ENCODE assay signal across 1 cellular context in the genomic region with DNA sequence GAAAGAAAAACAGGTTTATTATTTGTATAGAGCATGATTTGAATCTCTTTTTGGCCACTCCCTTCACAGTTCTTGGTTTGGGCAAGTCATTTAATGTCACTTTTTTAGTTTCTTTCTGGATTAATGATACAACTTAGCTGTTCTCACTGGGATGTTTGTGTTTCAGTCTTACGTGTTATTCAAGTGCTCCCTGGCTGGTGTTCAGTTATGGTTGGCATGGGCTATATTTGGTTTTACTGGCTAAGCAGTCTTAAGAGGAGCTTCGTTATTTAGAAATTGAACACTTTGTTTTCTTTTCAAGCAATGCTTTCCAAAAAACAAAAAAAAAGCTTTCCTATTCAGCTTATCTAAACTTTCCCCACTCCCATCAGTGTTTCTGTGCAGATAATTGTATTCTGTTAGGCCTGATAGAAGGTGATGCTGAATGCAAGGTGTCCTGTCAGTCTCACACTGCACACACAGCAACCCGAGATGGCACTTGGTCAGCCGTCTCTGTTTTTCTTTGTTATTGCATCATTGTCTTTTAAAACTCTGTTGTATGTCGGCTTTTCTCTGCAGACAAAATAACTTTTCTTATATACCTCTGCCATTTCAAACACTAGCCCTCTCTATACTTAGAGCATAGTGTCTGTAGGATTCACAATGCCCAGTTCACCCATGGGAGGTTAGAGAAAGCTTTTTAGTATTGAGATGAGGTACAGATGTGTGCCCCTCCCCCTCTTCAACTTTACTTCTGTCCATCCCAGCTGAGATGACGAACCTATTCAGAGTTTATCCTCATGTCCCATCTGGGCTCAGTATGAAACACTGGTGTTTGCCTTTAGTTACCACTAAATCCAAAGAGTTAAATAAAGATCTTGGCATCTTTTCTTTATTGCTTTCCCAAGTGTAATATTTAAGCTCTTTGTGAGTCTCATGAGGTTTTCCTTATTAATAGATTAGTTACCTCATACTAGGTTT.
TF ChIP-seq lines count a peak whose summit lies in the region.

No MANE protein-coding gene starts in this region.

TF ChIP-seq in GM23338, 12 proteins besides CTCF, POLR2A, EP300 and RAD21 (continued from another document):
- TF ChIP-seq, protein P1, sequence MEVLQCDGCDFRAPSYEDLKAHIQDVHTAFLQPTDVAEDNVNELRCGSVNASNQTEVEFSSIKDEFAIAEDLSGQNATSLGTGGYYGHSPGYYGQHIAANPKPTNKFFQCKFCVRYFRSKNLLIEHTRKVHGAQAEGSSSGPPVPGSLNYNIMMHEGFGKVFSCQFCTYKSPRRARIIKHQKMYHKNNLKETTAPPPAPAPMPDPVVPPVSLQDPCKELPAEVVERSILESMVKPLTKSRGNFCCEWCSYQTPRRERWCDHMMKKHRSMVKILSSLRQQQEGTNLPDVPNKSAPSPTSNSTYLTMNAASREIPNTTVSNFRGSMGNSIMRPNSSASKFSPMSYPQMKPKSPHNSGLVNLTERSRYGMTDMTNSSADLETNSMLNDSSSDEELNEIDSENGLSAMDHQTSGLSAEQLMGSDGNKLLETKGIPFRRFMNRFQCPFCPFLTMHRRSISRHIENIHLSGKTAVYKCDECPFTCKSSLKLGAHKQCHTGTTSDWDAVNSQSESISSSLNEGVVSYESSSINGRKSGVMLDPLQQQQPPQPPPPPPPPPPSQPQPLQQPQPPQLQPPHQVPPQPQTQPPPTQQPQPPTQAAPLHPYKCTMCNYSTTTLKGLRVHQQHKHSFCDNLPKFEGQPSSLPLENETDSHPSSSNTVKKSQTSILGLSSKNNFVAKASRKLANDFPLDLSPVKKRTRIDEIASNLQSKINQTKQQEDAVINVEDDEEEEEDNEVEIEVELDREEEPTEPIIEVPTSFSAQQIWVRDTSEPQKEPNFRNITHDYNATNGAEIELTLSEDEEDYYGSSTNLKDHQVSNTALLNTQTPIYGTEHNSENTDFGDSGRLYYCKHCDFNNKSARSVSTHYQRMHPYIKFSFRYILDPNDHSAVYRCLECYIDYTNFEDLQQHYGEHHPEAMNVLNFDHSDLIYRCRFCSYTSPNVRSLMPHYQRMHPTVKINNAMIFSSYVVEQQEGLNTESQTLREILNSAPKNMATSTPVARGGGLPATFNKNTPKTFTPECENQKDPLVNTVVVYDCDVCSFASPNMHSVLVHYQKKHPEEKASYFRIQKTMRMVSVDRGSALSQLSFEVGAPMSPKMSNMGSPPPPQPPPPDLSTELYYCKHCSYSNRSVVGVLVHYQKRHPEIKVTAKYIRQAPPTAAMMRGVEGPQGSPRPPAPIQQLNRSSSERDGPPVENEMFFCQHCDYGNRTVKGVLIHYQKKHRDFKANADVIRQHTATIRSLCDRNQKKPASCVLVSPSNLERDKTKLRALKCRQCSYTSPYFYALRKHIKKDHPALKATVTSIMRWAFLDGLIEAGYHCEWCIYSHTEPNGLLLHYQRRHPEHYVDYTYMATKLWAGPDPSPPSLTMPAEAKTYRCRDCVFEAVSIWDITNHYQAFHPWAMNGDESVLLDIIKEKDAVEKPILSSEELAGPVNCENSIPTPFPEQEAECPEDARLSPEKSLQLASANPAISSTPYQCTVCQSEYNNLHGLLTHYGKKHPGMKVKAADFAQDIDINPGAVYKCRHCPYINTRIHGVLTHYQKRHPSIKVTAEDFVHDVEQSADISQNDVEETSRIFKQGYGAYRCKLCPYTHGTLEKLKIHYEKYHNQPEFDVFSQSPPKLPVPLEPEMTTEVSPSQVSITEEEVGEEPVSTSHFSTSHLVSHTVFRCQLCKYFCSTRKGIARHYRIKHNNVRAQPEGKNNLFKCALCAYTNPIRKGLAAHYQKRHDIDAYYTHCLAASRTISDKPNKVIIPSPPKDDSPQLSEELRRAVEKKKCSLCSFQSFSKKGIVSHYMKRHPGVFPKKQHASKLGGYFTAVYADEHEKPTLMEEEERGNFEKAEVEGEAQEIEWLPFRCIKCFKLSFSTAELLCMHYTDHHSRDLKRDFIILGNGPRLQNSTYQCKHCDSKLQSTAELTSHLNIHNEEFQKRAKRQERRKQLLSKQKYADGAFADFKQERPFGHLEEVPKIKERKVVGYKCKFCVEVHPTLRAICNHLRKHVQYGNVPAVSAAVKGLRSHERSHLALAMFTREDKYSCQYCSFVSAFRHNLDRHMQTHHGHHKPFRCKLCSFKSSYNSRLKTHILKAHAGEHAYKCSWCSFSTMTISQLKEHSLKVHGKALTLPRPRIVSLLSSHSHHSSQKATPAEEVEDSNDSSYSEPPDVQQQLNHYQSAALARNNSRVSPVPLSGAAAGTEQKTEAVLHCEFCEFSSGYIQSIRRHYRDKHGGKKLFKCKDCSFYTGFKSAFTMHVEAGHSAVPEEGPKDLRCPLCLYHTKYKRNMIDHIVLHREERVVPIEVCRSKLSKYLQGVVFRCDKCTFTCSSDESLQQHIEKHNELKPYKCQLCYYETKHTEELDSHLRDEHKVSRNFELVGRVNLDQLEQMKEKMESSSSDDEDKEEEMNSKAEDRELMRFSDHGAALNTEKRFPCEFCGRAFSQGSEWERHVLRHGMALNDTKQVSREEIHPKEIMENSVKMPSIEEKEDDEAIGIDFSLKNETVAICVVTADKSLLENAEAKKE (CRISPR knock-in tag; IDR thresholded peaks at IDR 0.05): no peak
- TF ChIP-seq, protein P2, sequence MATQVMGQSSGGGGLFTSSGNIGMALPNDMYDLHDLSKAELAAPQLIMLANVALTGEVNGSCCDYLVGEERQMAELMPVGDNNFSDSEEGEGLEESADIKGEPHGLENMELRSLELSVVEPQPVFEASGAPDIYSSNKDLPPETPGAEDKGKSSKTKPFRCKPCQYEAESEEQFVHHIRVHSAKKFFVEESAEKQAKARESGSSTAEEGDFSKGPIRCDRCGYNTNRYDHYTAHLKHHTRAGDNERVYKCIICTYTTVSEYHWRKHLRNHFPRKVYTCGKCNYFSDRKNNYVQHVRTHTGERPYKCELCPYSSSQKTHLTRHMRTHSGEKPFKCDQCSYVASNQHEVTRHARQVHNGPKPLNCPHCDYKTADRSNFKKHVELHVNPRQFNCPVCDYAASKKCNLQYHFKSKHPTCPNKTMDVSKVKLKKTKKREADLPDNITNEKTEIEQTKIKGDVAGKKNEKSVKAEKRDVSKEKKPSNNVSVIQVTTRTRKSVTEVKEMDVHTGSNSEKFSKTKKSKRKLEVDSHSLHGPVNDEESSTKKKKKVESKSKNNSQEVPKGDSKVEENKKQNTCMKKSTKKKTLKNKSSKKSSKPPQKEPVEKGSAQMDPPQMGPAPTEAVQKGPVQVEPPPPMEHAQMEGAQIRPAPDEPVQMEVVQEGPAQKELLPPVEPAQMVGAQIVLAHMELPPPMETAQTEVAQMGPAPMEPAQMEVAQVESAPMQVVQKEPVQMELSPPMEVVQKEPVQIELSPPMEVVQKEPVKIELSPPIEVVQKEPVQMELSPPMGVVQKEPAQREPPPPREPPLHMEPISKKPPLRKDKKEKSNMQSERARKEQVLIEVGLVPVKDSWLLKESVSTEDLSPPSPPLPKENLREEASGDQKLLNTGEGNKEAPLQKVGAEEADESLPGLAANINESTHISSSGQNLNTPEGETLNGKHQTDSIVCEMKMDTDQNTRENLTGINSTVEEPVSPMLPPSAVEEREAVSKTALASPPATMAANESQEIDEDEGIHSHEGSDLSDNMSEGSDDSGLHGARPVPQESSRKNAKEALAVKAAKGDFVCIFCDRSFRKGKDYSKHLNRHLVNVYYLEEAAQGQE (IDR thresholded peaks at IDR 0.05; ENCODE audit: unreplicated experiment): no peak
